In the genomic region with DNA sequence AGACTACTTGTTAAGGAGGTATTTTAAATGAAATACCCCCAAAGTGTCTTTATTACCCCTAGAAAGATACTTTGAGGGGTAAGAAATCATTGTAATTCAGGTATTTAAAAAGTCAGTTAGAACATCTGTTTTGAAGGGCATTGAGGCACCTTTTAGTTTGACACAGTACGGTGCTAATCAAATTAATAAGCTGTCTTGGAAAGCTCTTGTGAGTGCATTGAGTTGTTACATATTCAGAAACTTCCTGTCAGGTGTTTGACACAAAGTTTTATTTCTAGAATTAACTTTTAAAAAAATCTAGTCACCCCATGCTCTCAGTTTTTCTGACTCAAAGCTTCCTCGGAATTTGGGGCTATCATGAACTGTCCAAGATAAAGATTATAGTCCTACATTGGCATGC, we compare ENCODE assay signal across 8 cellular contexts. TPM values are rescaled to one million over a fixed set of nuclear protein-coding genes. Genes with fewer than 3 reads are reported as not detected.
DNase-seq lines count a peak whose midpoint lies in the region; TF ChIP-seq lines count a peak whose summit lies in the region.
"Had no signal": no experiment of that assay in that cellular context is flagged by ENCODE, and none has a peak within 500 bp of the region (broad histone marks: within the 10 kb centered on the region; RNA-seq: fewer than 3 reads in every experiment).

No MANE protein-coding gene starts in this region.

- H3K27me3 ChIP-seq in GM06990 (replicated peaks; ENCODE audit: control insufficient read depth, insufficient read depth, low read length) (no peaks in the 10 kb centered on the region), dorsolateral prefrontal cortex (no peaks in the 10 kb centered on the region), ovary (no peaks in the 10 kb centered on the region)

- H3K27ac ChIP-seq in dorsolateral prefrontal cortex, result peak overlapping the region in 23 of 59 donors; percentile 1 to 75 (median 44)
- no peak overlapping the region for H3K27ac ChIP-seq in ovary

- H3K9me3 ChIP-seq in ovary, result no peaks in the 10 kb centered on the region

- no peak for TF ChIP-seq POLR2A in ovary (IDR thresholded peaks at IDR 0.05)

- 9 to 10% (median 9%) methylated on average over 2 of the region's 2 CpGs for WGBS in ovary, 3 donors

- DNase-seq in GM06990 (ENCODE audit: extremely low read depth, insufficient read length) (no peak), NCI-H226 (peak; percentile 41), dorsolateral prefrontal cortex (no peak), ovary (no peak), HCEC 1CT (no peak), NCI-H526 treated with DMSO at 0.1 percent for 48 hours (lab: John Stamatoyannopoulos, UW) (no peak), UCSD-AML1 (lab: John Stamatoyannopoulos, UW; ENCODE audit: unreplicated experiment) (no peak)
- DNase-seq: NK-92 treated with Interleukin-12 subunit alpha and Interleukin-12 subunit beta, amount 100 ng/mL, for 24 hours had no signal

- H3K4me3 ChIP-seq in GM06990 (replicated peaks; ENCODE audit: low read depth, low read length) (peak overlapping the region; percentile 73), dorsolateral prefrontal cortex (peak overlapping the region in 41 of 59 donors; percentile 2 to 100 (median 95)), ovary (peak overlapping the region; percentile 11)

- H3K4me1 ChIP-seq in ovary (ENCODE audit: insufficient read depth), result peaks cover 3% of the 10 kb centered on the region

- H3K36me3 ChIP-seq in GM06990 (ENCODE audit: control insufficient read depth, insufficient read depth, low read length) (peaks cover 2% of the 10 kb centered on the region), ovary (no peaks in the 10 kb centered on the region)

- TF ChIP-seq CTCF in GM06990 (IDR thresholded peaks at IDR 0.05; ENCODE audit: insufficient read depth, low read length, poor library complexity, severe bottlenecking) (no peak), dorsolateral prefrontal cortex (IDR thresholded peaks at IDR 0.05 in 54 of 56, conservative IDR thresholded peaks at IDR 0.05 in 2 of 56; ENCODE audit: low read depth in 1 of 56, partially characterized antibody in 56 of 56) (no peak), ovary (IDR thresholded peaks at IDR 0.05) (no peak)

- intact Hi-C loops in dorsolateral prefrontal cortex (cut with DNase I) (loop anchor here (5.0 to 10.0 kb wide), 3 partner anchors 71 to 191 kb away; partner anchors contain the start of gene TNRC6A (in 1 of the 2)), ovary (cut with DNase I) (loop anchor here in 1 of 4 donors (10.0 kb wide), 1 partner anchor 181 kb away; the partner anchor contains the start of gene TNRC6A)

- no peak for TF ChIP-seq EP300 in ovary (IDR thresholded peaks at IDR 0.05)

RNA-seq across cellular contexts. Expression of gene RBBP6, which starts 4.6 kb away (rescaled TPM):
- total RNA-seq in dorsolateral prefrontal cortex (10 to 100 TPM; 44.9 to 79.7 (median 57.1) TPM), ovary (100 to 1,000 TPM in 1 of 7 donors, 10 to 100 TPM in 6; 53.3 to 112 (median 68.0) TPM)
- polyA plus RNA-seq in ovary, result 10 to 100 TPM; 35.9 to 45.3 TPM

Comparison
In these comparisons a context has a peak if more than half of its experiments do, and no peak if none do; other contexts are left out.
1. H3K4me3 ChIP-seq: peak in every context shown above with its lines; median percentile 95 in dorsolateral prefrontal cortex; 73 in GM06990; 11 in ovary.